Comparison of ENCODE assay signal across 16 cellular contexts in the genomic region with DNA sequence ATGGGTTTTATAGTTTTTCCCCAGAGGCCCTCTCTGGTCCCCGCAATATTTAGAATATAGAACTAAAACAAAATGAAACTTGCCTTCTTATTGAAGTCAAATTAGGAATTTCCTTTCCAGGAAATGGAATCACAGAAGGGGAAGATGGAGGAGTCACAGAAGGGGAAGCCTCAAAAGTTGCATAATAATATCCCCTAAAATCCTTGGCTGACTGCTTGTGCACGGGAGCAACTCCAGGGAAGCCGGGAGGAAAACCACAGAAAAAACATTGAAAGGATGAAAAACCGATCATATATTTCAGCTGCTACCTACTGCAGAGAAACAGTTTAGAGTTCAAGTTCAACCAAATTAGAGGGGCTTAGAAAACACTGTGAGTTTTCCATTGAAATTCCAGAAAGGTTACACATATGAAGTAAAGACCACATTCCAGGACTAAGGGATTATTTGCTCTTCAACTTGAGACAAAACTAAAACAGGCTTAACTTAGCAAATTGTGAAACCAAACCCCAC. TPM values are rescaled to one million over a fixed set of nuclear protein-coding genes. Genes with fewer than 3 reads are reported as not detected.
DNase-seq lines count a peak whose midpoint lies in the region; TF ChIP-seq lines count a peak whose summit lies in the region.
"Had no signal": no experiment of that assay in that cellular context is flagged by ENCODE, and none has a peak within 500 bp of the region (broad histone marks: within the 10 kb centered on the region; RNA-seq: fewer than 3 reads in every experiment).

No MANE protein-coding gene starts in this region.

- H3K4me3 ChIP-seq in AG10803 (ENCODE audit: low read length) (no peak overlapping the region), adipocyte (ENCODE audit: low read length) (peak overlapping the region; percentile 47), fibroblast of the aortic adventitia (ENCODE audit: low read depth, low read length) (no peak overlapping the region)

- no peak overlapping the region for H3K9ac ChIP-seq in adipocyte (ENCODE audit: low read length)

- H3K36me3 ChIP-seq in adipocyte (ENCODE audit: control insufficient read depth, insufficient read depth, low read length, severe bottlenecking) = no peaks in the 10 kb centered on the region

- H3K9me3 ChIP-seq in adipocyte (ENCODE audit: control insufficient read depth, low read length) = no peaks in the 10 kb centered on the region

- no peak for TF ChIP-seq CTCF in AG10803 (conservative IDR thresholded peaks at IDR 0.05; ENCODE audit: low read length)
- no peak for TF ChIP-seq CTCF in fibroblast of the aortic adventitia (IDR thresholded peaks at IDR 0.05; ENCODE audit: insufficient read depth, low read length)

- no peaks in the 10 kb centered on the region for H3K27me3 ChIP-seq in adipocyte (replicated peaks; ENCODE audit: control insufficient read depth, insufficient read depth, low read length)

- H3K4me1 ChIP-seq in adipocyte (ENCODE audit: control insufficient read depth, insufficient read depth, low read length) = peaks cover 7% of the 10 kb centered on the region

- DNase-seq in AG10803 (ENCODE audit: low read depth) (peak; percentile 53), GM03348 (ENCODE audit: low spot score) (peak; percentile 8), adipocyte (ENCODE audit: low read depth) (peak; percentile 25), fibroblast of the aortic adventitia (ENCODE audit: low read depth) (peak; percentile 22), SIG-M5 (lab: John Stamatoyannopoulos, UW) (no peak), GM19238 (ENCODE audit: insufficient read length, low spot score) (no peak)
- no peak for DNase-seq in effector CD8-positive, alpha-beta T cell (lab: John Stamatoyannopoulos, UW)
- no peak for DNase-seq in activated effector memory CD4-positive, alpha-beta T cell treated with Interleukin-2 at 50 U/mL for 16 hours
- DNase-seq: AML-193; Calu3; CD4-positive, alpha-beta T cell; DMS53; NCI-H187 treated with DMSO at 0.1 percent for 48 hours; NCI-H345; NCI-H526 treated with DMSO at 0.1 percent for 48 hours; Right ventricle myocardium superior had no signal

RNA-seq across cellular contexts. Expression of gene MTAP, which starts 37.6 kb away (rescaled TPM):
- 14.4 and 62.2 TPM in 2 replicates for total RNA-seq in fibroblast of the aortic adventitia (ENCODE audit: low replicate concordance)

Comparison
In these comparisons a context has a peak if more than half of its experiments do, and no peak if none do; other contexts are left out.
1. DNase-seq: peak in AG10803 (single experiment), GM03348 (single experiment), adipocyte (single experiment) and fibroblast of the aortic adventitia (single experiment); none in effector CD8-positive, alpha-beta T cell (single experiment), SIG-M5 (single experiment), activated effector memory CD4-positive, alpha-beta T cell treated with Interleukin-2 at 50 U/mL for 16 hours (single experiment) and GM19238 (single experiment).